1 cellular context compared by ENCODE assay signal in genomic region chr4:932713-933070, GRCh38.
TF ChIP-seq lines count a peak whose summit lies in the region.

No MANE protein-coding gene starts in this region.

TF ChIP-seq in HCT116, 20 proteins besides CTCF, POLR2A, EP300 and RAD21 (continued from another document):
- TF ChIP-seq REST (IDR thresholded peaks at IDR 0.05; ENCODE audit: low read depth) (no peak), ELF1 (IDR thresholded peaks at IDR 0.05; ENCODE audit: borderline replicate concordance, low read depth) (no peak)
